Comparison of ENCODE assay signal across 18 cellular contexts in genomic region chr11:133841279-133842043, GRCh38. TPM values are rescaled to one million over a fixed set of nuclear protein-coding genes. Genes with fewer than 3 reads are reported as not detected.
DNase-seq lines count a peak whose midpoint lies in the region; ATAC-seq and TF ChIP-seq lines count a peak whose summit lies in the region.
"Had no signal": no experiment of that assay in that cellular context is flagged by ENCODE, and none has a peak within 500 bp of the region (broad histone marks: within the 10 kb centered on the region; RNA-seq: fewer than 3 reads in every experiment).

No MANE protein-coding gene starts in this region.

- DNase-seq in H7 (peak; percentile 19), lung (ENCODE audit: low spot score) (peak; percentile 19), type B pancreatic cell (ENCODE audit: extremely low spot score, unreplicated experiment) (no peak), Caco-2 (no peak), H4 (ENCODE audit: low spot score) (no peak), HuH-7 (ENCODE audit: low spot score) (no peak)
- DNase-seq: COR-L47, DMS153, EL, NCI-H1092, NCI-H146, NCI-H2081, NCI-H510A, NCI-H774, PC-3 had no signal

- H3K27ac ChIP-seq in lung (ENCODE audit: low read depth in 1 of 2, low read length in 1 of 2) = no peak overlapping the region
- H3K27ac ChIP-seq: SJSA1 had no signal

- no peak overlapping the region for H3K27ac Mint-ChIP-seq in activated T-helper 17 cell treated with anti-CD3 and anti-CD28 coated beads, Interleukin-2, amount 50 U/mL, for 72 hours
- H3K27ac Mint-ChIP-seq in type B pancreatic cell (peak overlapping the region; percentile 82), Caco-2 (ENCODE audit: unreplicated experiment) (no peak overlapping the region)

- peaks cover 3% of the 10 kb centered on the region for H3K9me3 Mint-ChIP-seq in activated T-helper 17 cell treated with anti-CD3 and anti-CD28 coated beads, Interleukin-2, amount 50 U/mL, for 72 hours
- H3K9me3 Mint-ChIP-seq in type B pancreatic cell (no peaks in the 10 kb centered on the region), Caco-2 (ENCODE audit: unreplicated experiment) (peaks cover 9% of the 10 kb centered on the region)

- peaks cover 18% of the 10 kb centered on the region for H3K27me3 Mint-ChIP-seq in activated T-helper 17 cell treated with anti-CD3 and anti-CD28 coated beads, Interleukin-2, amount 50 U/mL, for 72 hours
- H3K27me3 Mint-ChIP-seq in type B pancreatic cell (peaks cover 13% of the 10 kb centered on the region), Caco-2 (ENCODE audit: insufficient read depth, unreplicated experiment) (peaks cover 14% of the 10 kb centered on the region)

- peak; percentile 64 for ATAC-seq in activated T-helper 17 cell treated with anti-CD3 and anti-CD28 coated beads, Interleukin-2, amount 50 U/mL, for 72 hours (replicated peaks)
- no peak for ATAC-seq in lung (ENCODE audit: insufficient read depth, low FRiP score)
- ATAC-seq: PC-3 had no signal

- no peaks in the 10 kb centered on the region for H3K4me1 Mint-ChIP-seq in activated T-helper 17 cell treated with anti-CD3 and anti-CD28 coated beads, Interleukin-2, amount 50 U/mL, for 72 hours
- H3K4me1 Mint-ChIP-seq in type B pancreatic cell (ENCODE audit: unreplicated experiment) (no peaks in the 10 kb centered on the region), Caco-2 (ENCODE audit: low read depth, unreplicated experiment) (no peaks in the 10 kb centered on the region)

- H3K4me1 ChIP-seq in lung (ENCODE audit: control insufficient read depth in 2 of 2, insufficient read depth in 2 of 2, low read length in 2 of 2) (no peaks in the 10 kb centered on the region), Caco-2 (peaks cover 6% of the 10 kb centered on the region; the same call in 1 of the 2 replicates)
- H3K4me1 ChIP-seq: SJSA1 had no signal

- H3K4me3 ChIP-seq in H7 (ENCODE audit: insufficient read depth, low read depth, low read length) = no peak overlapping the region
- no peak overlapping the region for H3K4me3 ChIP-seq in lung
- H3K4me3 ChIP-seq in Caco-2 (ENCODE audit: low read depth, low read length) = no peak overlapping the region
- H3K4me3 ChIP-seq: SJSA1 had no signal

- no peaks in the 10 kb centered on the region for H3K36me3 Mint-ChIP-seq in activated T-helper 17 cell treated with anti-CD3 and anti-CD28 coated beads, Interleukin-2, amount 50 U/mL, for 72 hours (ENCODE audit: low read depth)
- H3K36me3 Mint-ChIP-seq in type B pancreatic cell = no peaks in the 10 kb centered on the region
- H3K36me3 Mint-ChIP-seq in Caco-2 (ENCODE audit: insufficient read depth, unreplicated experiment) = no peaks in the 10 kb centered on the region

- POLR2A ChIA-PET in Caco-2 (lab: Charles Lee) = no interaction called here

- TF ChIP-seq CTCF in lung (IDR thresholded peaks at IDR 0.05; ENCODE audit: control extremely low read depth, extremely low read depth) (no peak), type B pancreatic cell (conservative IDR thresholded peaks at IDR 0.05) (no peak), Caco-2 (IDR thresholded peaks at IDR 0.05; ENCODE audit: insufficient read depth in 1 of 2, low read depth in 1 of 2, low read length in 1 of 2, severe bottlenecking in 1 of 2, unreplicated experiment in 1 of 2) (no peak)

- no TSS peak for BruUV-seq in Caco-2 (replicated peaks; lab: Mats Ljungman, UMichigan)

- CTCF ChIA-PET in Caco-2 (lab: Charles Lee) = no interaction called here

- H3K9me3 ChIP-seq in lung (ENCODE audit: control insufficient read depth in 2 of 2, insufficient read depth in 1 of 2, low read length in 1 of 2) (peaks cover 0 to 4% of the 10 kb centered on the region in 2 donors), Caco-2 (peaks cover 7% of the 10 kb centered on the region; the same call in 1 of the 2 replicates)
- H3K9me3 ChIP-seq: SJSA1 had no signal

- 79 to 83% methylated on average over 12 of the region's 12 CpGs for WGBS in lung, 2 donors

- H3K4me3 Mint-ChIP-seq in activated T-helper 17 cell treated with anti-CD3 and anti-CD28 coated beads, Interleukin-2, amount 50 U/mL, for 72 hours = no peak overlapping the region
- H3K4me3 Mint-ChIP-seq in type B pancreatic cell (no peak overlapping the region), Caco-2 (ENCODE audit: unreplicated experiment) (no peak overlapping the region)

- intact Hi-C loops in Caco-2 (cut with micrococcal nuclease; ENCODE audit: unreplicated experiment) = no loop called here

- H3K27me3 ChIP-seq in H7 (ENCODE audit: control insufficient read depth, insufficient read depth, low read length) (no peaks in the 10 kb centered on the region), lung (ENCODE audit: control insufficient read depth, insufficient read depth) (no peaks in the 10 kb centered on the region), Caco-2 (replicated peaks; ENCODE audit: control insufficient read depth, insufficient read depth, low read length) (no peaks in the 10 kb centered on the region)
- H3K27me3 ChIP-seq: SJSA1 had no signal

- no peaks in the 10 kb centered on the region for H3K36me3 ChIP-seq in H7 (replicated peaks; ENCODE audit: control insufficient read depth, insufficient read depth, low read length)
- H3K36me3 ChIP-seq in lung (ENCODE audit: control insufficient read depth in 2 of 2, insufficient read depth in 2 of 2, low read length in 2 of 2) = no peaks in the 10 kb centered on the region
- H3K36me3 ChIP-seq in Caco-2 (ENCODE audit: control insufficient read depth, insufficient read depth, low read length) = no peaks in the 10 kb centered on the region
- H3K36me3 ChIP-seq: SJSA1 had no signal

RNA-seq across cellular contexts. Expression of gene SPATA19, which starts 3.9 kb away (rescaled TPM):
- not detected in 2 replicates for total RNA-seq in H7 (2014; rRNA removed; shearing (Covaris generic))
- total RNA-seq in activated T-helper 17 cell treated with anti-CD3 and anti-CD28 coated beads, Interleukin-2, amount 50 U/mL, for 72 hours = not detected
- total RNA-seq in lung (not detected), type B pancreatic cell (ENCODE audit: low replicate concordance) (not detected in 2 replicates), Caco-2 (2022) (not detected in 2 replicates)
- not detected for polyA plus RNA-seq in lung
- not detected in 2 replicates for total RNA-seq in H4 (2014; rRNA removed; shearing (Covaris generic))
- total RNA-seq: MCF 10A, PC-3, SJSA1 had no signal

Comparison
In these comparisons a context has a peak if more than half of its experiments do, and no peak if none do; other contexts are left out.
1. DNase-seq: peak in H7 (single experiment) and lung (single experiment); none in type B pancreatic cell (single experiment), Caco-2 (0 of 2), H4 (single experiment) and HuH-7 (single experiment).